1 cellular context compared by ENCODE assay signal in the genomic region with DNA sequence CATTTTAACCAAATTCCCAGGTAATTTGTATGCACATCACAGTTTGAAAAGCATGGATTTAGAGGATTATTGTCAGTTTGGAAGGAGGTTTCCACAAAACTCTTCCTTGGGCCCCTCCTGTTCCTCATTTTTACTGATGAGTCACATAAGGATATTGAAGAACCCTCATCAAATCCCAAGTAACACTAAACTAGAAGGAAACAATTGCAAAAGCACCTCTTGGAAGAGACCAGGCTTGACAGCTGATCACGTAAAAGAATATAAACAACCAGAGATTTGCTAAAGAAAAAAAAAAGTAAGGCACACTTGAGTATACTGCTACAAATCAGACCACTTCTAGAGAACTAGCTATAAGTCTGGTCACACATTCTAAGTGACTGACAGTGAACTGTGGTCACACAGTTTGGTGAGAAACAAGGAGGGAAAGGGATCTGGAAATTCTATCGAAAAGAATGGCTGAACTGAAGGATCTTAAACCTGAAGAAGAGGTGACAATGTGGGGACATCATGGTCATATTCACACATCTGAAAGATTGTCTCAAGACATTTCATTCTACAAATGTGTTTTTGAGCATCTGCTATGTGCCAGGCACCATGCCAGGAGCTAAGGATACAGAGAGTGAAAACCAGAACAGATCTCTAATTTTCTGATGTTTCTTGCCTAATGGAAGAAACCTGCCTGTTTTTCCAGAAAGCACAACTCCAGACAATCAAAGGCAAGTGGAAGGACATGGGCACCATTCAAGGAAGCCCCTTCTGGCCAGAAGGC.
A peak's percentile ranks its signal among the peaks of the same experiment; 100 is the strongest.
TF ChIP-seq lines count a peak whose summit lies in the region.

No MANE protein-coding gene starts in this region.

TF ChIP-seq in K562, 482 proteins besides CTCF, POLR2A, EP300 and RAD21:
- TF ChIP-seq, protein P1, sequence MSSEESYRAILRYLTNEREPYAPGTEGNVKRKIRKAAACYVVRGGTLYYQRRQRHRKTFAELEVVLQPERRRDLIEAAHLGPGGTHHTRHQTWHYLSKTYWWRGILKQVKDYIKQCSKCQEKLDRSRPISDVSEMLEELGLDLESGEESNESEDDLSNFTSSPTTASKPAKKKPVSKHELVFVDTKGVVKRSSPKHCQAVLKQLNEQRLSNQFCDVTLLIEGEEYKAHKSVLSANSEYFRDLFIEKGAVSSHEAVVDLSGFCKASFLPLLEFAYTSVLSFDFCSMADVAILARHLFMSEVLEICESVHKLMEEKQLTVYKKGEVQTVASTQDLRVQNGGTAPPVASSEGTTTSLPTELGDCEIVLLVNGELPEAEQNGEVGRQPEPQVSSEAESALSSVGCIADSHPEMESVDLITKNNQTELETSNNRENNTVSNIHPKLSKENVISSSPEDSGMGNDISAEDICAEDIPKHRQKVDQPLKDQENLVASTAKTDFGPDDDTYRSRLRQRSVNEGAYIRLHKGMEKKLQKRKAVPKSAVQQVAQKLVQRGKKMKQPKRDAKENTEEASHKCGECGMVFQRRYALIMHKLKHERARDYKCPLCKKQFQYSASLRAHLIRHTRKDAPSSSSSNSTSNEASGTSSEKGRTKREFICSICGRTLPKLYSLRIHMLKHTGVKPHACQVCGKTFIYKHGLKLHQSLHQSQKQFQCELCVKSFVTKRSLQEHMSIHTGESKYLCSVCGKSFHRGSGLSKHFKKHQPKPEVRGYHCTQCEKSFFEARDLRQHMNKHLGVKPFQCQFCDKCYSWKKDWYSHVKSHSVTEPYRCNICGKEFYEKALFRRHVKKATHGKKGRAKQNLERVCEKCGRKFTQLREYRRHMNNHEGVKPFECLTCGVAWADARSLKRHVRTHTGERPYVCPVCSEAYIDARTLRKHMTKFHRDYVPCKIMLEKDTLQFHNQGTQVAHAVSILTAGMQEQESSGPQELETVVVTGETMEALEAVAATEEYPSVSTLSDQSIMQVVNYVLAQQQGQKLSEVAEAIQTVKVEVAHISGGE (CRISPR knock-in tag; IDR thresholded peaks at IDR 0.05) = no peak
- TF ChIP-seq RCOR1 (IDR thresholded peaks at IDR 0.05; ENCODE audit: borderline replicate concordance in 1 of 2, low read depth in 2 of 2, low read length in 2 of 2) (no peak), ARID1B (IDR thresholded peaks at IDR 0.05) (no peak), PHB2 (IDR thresholded peaks at IDR 0.05; ENCODE audit: low read depth) (no peak), FOXK1 (CRISPR knock-in tag; IDR thresholded peaks at IDR 0.05; ENCODE audit: borderline replicate concordance) (no peak), SPI1 (IDR thresholded peaks at IDR 0.05; ENCODE audit: borderline replicate concordance, low read depth, low read length) (0 out of 2 replicates have a peak, but pooled peaks have one; percentile 32)
- TF ChIP-seq, protein P2, sequence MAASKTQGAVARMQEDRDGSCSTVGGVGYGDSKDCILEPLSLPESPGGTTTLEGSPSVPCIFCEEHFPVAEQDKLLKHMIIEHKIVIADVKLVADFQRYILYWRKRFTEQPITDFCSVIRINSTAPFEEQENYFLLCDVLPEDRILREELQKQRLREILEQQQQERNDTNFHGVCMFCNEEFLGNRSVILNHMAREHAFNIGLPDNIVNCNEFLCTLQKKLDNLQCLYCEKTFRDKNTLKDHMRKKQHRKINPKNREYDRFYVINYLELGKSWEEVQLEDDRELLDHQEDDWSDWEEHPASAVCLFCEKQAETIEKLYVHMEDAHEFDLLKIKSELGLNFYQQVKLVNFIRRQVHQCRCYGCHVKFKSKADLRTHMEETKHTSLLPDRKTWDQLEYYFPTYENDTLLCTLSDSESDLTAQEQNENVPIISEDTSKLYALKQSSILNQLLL (CRISPR knock-in tag; IDR thresholded peaks at IDR 0.05; ENCODE audit: borderline replicate concordance) = no peak
- TF ChIP-seq, protein P3, sequence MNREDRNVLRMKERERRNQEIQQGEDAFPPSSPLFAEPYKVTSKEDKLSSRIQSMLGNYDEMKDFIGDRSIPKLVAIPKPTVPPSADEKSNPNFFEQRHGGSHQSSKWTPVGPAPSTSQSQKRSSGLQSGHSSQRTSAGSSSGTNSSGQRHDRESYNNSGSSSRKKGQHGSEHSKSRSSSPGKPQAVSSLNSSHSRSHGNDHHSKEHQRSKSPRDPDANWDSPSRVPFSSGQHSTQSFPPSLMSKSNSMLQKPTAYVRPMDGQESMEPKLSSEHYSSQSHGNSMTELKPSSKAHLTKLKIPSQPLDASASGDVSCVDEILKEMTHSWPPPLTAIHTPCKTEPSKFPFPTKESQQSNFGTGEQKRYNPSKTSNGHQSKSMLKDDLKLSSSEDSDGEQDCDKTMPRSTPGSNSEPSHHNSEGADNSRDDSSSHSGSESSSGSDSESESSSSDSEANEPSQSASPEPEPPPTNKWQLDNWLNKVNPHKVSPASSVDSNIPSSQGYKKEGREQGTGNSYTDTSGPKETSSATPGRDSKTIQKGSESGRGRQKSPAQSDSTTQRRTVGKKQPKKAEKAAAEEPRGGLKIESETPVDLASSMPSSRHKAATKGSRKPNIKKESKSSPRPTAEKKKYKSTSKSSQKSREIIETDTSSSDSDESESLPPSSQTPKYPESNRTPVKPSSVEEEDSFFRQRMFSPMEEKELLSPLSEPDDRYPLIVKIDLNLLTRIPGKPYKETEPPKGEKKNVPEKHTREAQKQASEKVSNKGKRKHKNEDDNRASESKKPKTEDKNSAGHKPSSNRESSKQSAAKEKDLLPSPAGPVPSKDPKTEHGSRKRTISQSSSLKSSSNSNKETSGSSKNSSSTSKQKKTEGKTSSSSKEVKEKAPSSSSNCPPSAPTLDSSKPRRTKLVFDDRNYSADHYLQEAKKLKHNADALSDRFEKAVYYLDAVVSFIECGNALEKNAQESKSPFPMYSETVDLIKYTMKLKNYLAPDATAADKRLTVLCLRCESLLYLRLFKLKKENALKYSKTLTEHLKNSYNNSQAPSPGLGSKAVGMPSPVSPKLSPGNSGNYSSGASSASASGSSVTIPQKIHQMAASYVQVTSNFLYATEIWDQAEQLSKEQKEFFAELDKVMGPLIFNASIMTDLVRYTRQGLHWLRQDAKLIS (CRISPR knock-in tag; IDR thresholded peaks at IDR 0.05) = no peak
